14 cellular contexts compared by ENCODE assay signal in genomic region chr3:13188380-13188779, GRCh38.
DNase-seq lines count a peak whose midpoint lies in the region; ATAC-seq and TF ChIP-seq lines count a peak whose summit lies in the region.
"Had no signal": no experiment of that assay in that cellular context is flagged by ENCODE, and none has a peak within 500 bp of the region (broad histone marks: within the 10 kb centered on the region; RNA-seq: fewer than 3 reads in every experiment).

No MANE protein-coding gene starts in this region.

- no peaks in the 10 kb centered on the region for H4K20me1 ChIP-seq in PC-3 (ENCODE audit: low read length)

- no peak for DNase-seq in activated CD8-positive, alpha-beta T cell treated with anti-CD3 and anti-CD28 coated beads, Interleukin-2, amount 10 ng/mL, durations not matched to agents 7 days and 5 days
- DNase-seq in activated CD8-positive, alpha-beta T cell treated with anti-CD3 and anti-CD28 coated beads for 36 hours, result no peak
- DNase-seq in PC-3 (no peak), CD1c-positive myeloid dendritic cell (ENCODE audit: extremely low spot score) (no peak), NCI-H1417 (lab: John Stamatoyannopoulos, UW) (no peak), mucosa of gallbladder (ENCODE audit: low spot score) (no peak)
- DNase-seq: CD4-positive, alpha-beta T cell; DMS79; GM23248; IMR-90 had no signal

- H3K79me2 ChIP-seq in PC-3 (ENCODE audit: low read length), result peaks cover 19% of the 10 kb centered on the region; the same call in 1 of the 2 replicates

- TF ChIP-seq CTCF in activated CD8-positive, alpha-beta T cell treated with anti-CD3 and anti-CD28 coated beads for 36 hours (IDR thresholded peaks at IDR 0.05), result no peak
- TF ChIP-seq CTCF in PC-3 (conservative IDR thresholded peaks at IDR 0.05; ENCODE audit: low read depth, low read length), result no peak
- TF ChIP-seq CTCF in neutrophil (IDR thresholded peaks at IDR 0.05), result no peak

- no peak overlapping the region for H3K9ac ChIP-seq in PC-3 (ENCODE audit: low read length)
- H3K9ac ChIP-seq: GM23248 had no signal

- H3K4me1 ChIP-seq in PC-3 (ENCODE audit: insufficient read depth, low read length), result peaks cover 31% of the 10 kb centered on the region
- peaks cover 52 to 54% of the 10 kb centered on the region in 2 experiments for H3K4me1 ChIP-seq in neutrophil (ENCODE audit: control insufficient read depth in 1 of 2, insufficient read depth in 1 of 2, low read depth in 1 of 2, low read length in 1 of 2)

- peaks cover 8% of the 10 kb centered on the region for H3K36me3 Mint-ChIP-seq in activated CD8-positive, alpha-beta T cell treated with anti-CD3 and anti-CD28 coated beads, Interleukin-2, amount 10 ng/mL, durations not matched to agents 7 days and 5 days (ENCODE audit: low read depth)
- H3K36me3 Mint-ChIP-seq in activated CD8-positive, alpha-beta T cell treated with anti-CD3 and anti-CD28 coated beads for 36 hours (ENCODE audit: low read depth), result no peaks in the 10 kb centered on the region

- no peak overlapping the region for H2AFZ ChIP-seq in PC-3 (ENCODE audit: low read length)
- H2AFZ ChIP-seq: GM23248 had no signal

- TSS peak; percentile 10 for BruUV-seq in PC-3 (replicated peaks; lab: Mats Ljungman, UMichigan)

- H3K27me3 ChIP-seq in PC-3 (ENCODE audit: low read length), result no peaks in the 10 kb centered on the region
- no peaks in the 10 kb centered on the region for H3K27me3 ChIP-seq in neutrophil

- peaks cover 35% of the 10 kb centered on the region for H3K4me1 Mint-ChIP-seq in activated CD8-positive, alpha-beta T cell treated with anti-CD3 and anti-CD28 coated beads, Interleukin-2, amount 10 ng/mL, durations not matched to agents 7 days and 5 days (ENCODE audit: low read depth)
- peaks cover 7% of the 10 kb centered on the region for H3K4me1 Mint-ChIP-seq in activated CD8-positive, alpha-beta T cell treated with anti-CD3 and anti-CD28 coated beads for 36 hours (ENCODE audit: low read depth)

- H3K9me3 Mint-ChIP-seq in activated CD8-positive, alpha-beta T cell treated with anti-CD3 and anti-CD28 coated beads, Interleukin-2, amount 10 ng/mL, durations not matched to agents 7 days and 5 days (ENCODE audit: insufficient read depth), result no peaks in the 10 kb centered on the region
- peaks cover 6% of the 10 kb centered on the region for H3K9me3 Mint-ChIP-seq in activated CD8-positive, alpha-beta T cell treated with anti-CD3 and anti-CD28 coated beads for 36 hours

- ATAC-seq in activated CD8-positive, alpha-beta T cell treated with anti-CD3 and anti-CD28 coated beads, Interleukin-2, amount 10 ng/mL, durations not matched to agents 7 days and 5 days, result no peak
- no peak for ATAC-seq in activated CD8-positive, alpha-beta T cell treated with anti-CD3 and anti-CD28 coated beads for 36 hours
- ATAC-seq in PC-3, result no peak
- ATAC-seq: GM12878, HCT116 had no signal

- no peaks in the 10 kb centered on the region for H3F3A ChIP-seq in PC-3 (ENCODE audit: low read length, unreplicated experiment)

- H3K4me3 Mint-ChIP-seq in activated CD8-positive, alpha-beta T cell treated with anti-CD3 and anti-CD28 coated beads, Interleukin-2, amount 10 ng/mL, durations not matched to agents 7 days and 5 days, result no peak overlapping the region
- H3K4me3 Mint-ChIP-seq in activated CD8-positive, alpha-beta T cell treated with anti-CD3 and anti-CD28 coated beads for 36 hours, result no peak overlapping the region
- H3K4me3 Mint-ChIP-seq: CD4-positive, alpha-beta T cell had no signal

- no peak overlapping the region for H3K4me2 ChIP-seq in PC-3 (ENCODE audit: low read length)

- CTCF ChIA-PET in activated CD8-positive, alpha-beta T cell treated with anti-CD3 and anti-CD28 coated beads, Interleukin-2, amount 10 ng/mL, durations not matched to agents 7 days and 5 days (lab: Charles Lee), result interaction anchor here (0.5 to 0.9 kb wide), 2 partner anchors 13 to 38 kb away, joined by 4 read pairs; no protein-coding TSS in a partner anchor
- CTCF ChIA-PET in activated CD8-positive, alpha-beta T cell treated with anti-CD3 and anti-CD28 coated beads for 36 hours (lab: Charles Lee), result no interaction called here
- CTCF ChIA-PET in PC-3 (lab: Charles Lee), result no interaction called here

- intact Hi-C loops in activated CD8-positive, alpha-beta T cell treated with anti-CD3 and anti-CD28 coated beads for 36 hours (cut with micrococcal nuclease), result no loop called here
- intact Hi-C loops in PC-3 (cut with micrococcal nuclease), result no loop called here

- POLR2A ChIA-PET in activated CD8-positive, alpha-beta T cell treated with anti-CD3 and anti-CD28 coated beads, Interleukin-2, amount 10 ng/mL, durations not matched to agents 7 days and 5 days (lab: Charles Lee), result no interaction called here
- POLR2A ChIA-PET in activated CD8-positive, alpha-beta T cell treated with anti-CD3 and anti-CD28 coated beads for 36 hours (lab: Charles Lee), result no interaction called here
- POLR2A ChIA-PET in PC-3 (lab: Charles Lee; ENCODE audit: unreplicated experiment), result no interaction called here

- H3K27ac Mint-ChIP-seq in activated CD8-positive, alpha-beta T cell treated with anti-CD3 and anti-CD28 coated beads, Interleukin-2, amount 10 ng/mL, durations not matched to agents 7 days and 5 days, result peak overlapping the region; percentile 95
- no peak overlapping the region for H3K27ac Mint-ChIP-seq in activated CD8-positive, alpha-beta T cell treated with anti-CD3 and anti-CD28 coated beads for 36 hours
- H3K27ac Mint-ChIP-seq: CD4-positive, alpha-beta T cell had no signal

- H3K36me3 ChIP-seq in PC-3 (ENCODE audit: low read depth, low read length) (no peaks in the 10 kb centered on the region), neutrophil (no peaks in the 10 kb centered on the region)

- H3K9me2 ChIP-seq in PC-3 (replicated peaks; ENCODE audit: low read length), result no peaks in the 10 kb centered on the region

- peaks cover 16% of the 10 kb centered on the region for H3K27me3 Mint-ChIP-seq in activated CD8-positive, alpha-beta T cell treated with anti-CD3 and anti-CD28 coated beads, Interleukin-2, amount 10 ng/mL, durations not matched to agents 7 days and 5 days (ENCODE audit: low read depth)
- no peaks in the 10 kb centered on the region for H3K27me3 Mint-ChIP-seq in activated CD8-positive, alpha-beta T cell treated with anti-CD3 and anti-CD28 coated beads for 36 hours

- no peak overlapping the region for H3K27ac ChIP-seq in PC-3 (ENCODE audit: low read length)
- H3K27ac ChIP-seq in neutrophil, result peak overlapping the region; percentile 79
- H3K27ac ChIP-seq: 22Rv1, GM23248 had no signal

- no peak overlapping the region for H3K4me3 ChIP-seq in PC-3 (ENCODE audit: low read length)
- no peak overlapping the region for H3K4me3 ChIP-seq in neutrophil (ENCODE audit: low read depth in 1 of 2, low read length in 1 of 2)
- H3K4me3 ChIP-seq: GM12878, GM23248 had no signal

- H3K9me3 ChIP-seq in PC-3 (ENCODE audit: low read length) (no peaks in the 10 kb centered on the region), neutrophil (no peaks in the 10 kb centered on the region)
